In the genomic region with DNA sequence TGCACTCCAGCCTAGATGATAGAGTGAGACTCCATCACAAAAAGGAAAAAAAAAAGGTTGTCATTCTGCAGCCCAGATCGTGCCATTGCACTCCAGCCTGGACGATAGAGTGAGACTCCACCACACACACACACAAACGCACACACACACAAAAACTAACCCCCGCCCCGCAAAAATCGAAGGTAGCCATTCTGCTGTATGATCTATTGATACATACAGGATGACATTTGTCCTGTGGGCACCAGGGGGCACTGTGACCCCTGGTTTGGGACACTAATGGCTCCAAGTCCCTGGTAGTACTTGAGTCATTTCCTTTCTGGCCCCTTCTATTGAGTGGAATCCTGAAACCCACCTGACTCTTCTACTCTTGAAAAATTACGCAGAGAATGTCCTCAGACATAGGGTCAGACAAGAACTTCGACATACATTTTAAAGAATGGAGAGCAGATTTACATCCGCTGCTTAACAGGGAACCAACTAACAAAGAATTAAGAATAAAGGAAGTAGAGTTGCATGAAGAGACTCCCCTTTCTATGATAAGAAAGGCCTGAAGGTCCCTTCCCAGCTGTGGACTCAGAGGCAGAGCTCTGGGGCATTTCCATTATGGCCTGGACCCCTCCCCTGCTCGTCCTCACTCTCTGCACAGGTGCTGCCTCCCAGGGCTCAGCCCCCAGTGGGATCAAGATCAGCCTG, we compare ENCODE assay signal across 8 cellular contexts. TPM values are rescaled to one million over a fixed set of nuclear protein-coding genes. Genes with fewer than 3 reads are reported as not detected.
DNase-seq lines count a peak whose midpoint lies in the region; ATAC-seq and TF ChIP-seq lines count a peak whose summit lies in the region.

No MANE protein-coding gene starts in this region.

- no peak overlapping the region for H3K4me3 Mint-ChIP-seq in progenitor cell of endocrine pancreas (ENCODE audit: low read depth)

- H3K4me3 ChIP-seq in fibroblast of villous mesenchyme (ENCODE audit: low read depth, low read length): no peak overlapping the region

- no peak for ATAC-seq in HG03095 (IDR thresholded peaks at IDR 0.05; ENCODE audit: unreplicated experiment)

- peaks cover 65% of the 10 kb centered on the region for H3K27me3 Mint-ChIP-seq in progenitor cell of endocrine pancreas

- DNase-seq in AML-193 (lab: John Stamatoyannopoulos, UW) (peak; percentile 6 to 22), GM13977 (ENCODE audit: low spot score) (peak; percentile 55), NOMO-1 (lab: John Stamatoyannopoulos, UW; ENCODE audit: unreplicated experiment in 2 of 2) (peak; percentile 27 to 43), activated T-cell treated with anti-CD3 and anti-CD28 coated beads for 48 hours (ENCODE audit: low read depth) (peak; percentile 48), fibroblast of villous mesenchyme (ENCODE audit: low read depth) (peak; percentile 51), progenitor cell of endocrine pancreas (ENCODE audit: low spot score, unreplicated experiment) (no peak), GOT3 (lab: John Stamatoyannopoulos, UW) (no peak)

- H3K36me3 Mint-ChIP-seq in progenitor cell of endocrine pancreas (ENCODE audit: insufficient read depth): no peaks in the 10 kb centered on the region

- TF ChIP-seq CTCF in GM13977 (IDR thresholded peaks at IDR 0.05; ENCODE audit: extremely low read depth, insufficient read depth, missing control alignments) (peak; percentile 28), fibroblast of villous mesenchyme (IDR thresholded peaks at IDR 0.05; ENCODE audit: insufficient read depth, low read depth, low read length) (peak; percentile 77), progenitor cell of endocrine pancreas (IDR thresholded peaks at IDR 0.05; ENCODE audit: unreplicated experiment) (peak; percentile 71)

- no peaks in the 10 kb centered on the region for H3K4me1 Mint-ChIP-seq in progenitor cell of endocrine pancreas (ENCODE audit: low read depth)

- in situ Hi-C loops in GM13977 (cut with MboI; ENCODE audit: low pct_unique_long_range_greater_than_20kb, low sequenced_read_pairs, unreplicated experiment): no loop called here

- H3K27ac Mint-ChIP-seq in progenitor cell of endocrine pancreas: no peak overlapping the region

- H3K9me3 Mint-ChIP-seq in progenitor cell of endocrine pancreas (ENCODE audit: low read depth): no peaks in the 10 kb centered on the region

RNA-seq across cellular contexts. Expression of gene PRAME, which starts 35.0 kb away (rescaled TPM):
- total RNA-seq in fibroblast of villous mesenchyme (0.43 and 0.97 TPM in 2 replicates), progenitor cell of endocrine pancreas (not detected in 2 replicates)

RNA-seq across cellular contexts. Expression of gene GGTLC2, which starts 50.3 kb away (rescaled TPM):
- total RNA-seq in fibroblast of villous mesenchyme (not detected in 2 replicates), progenitor cell of endocrine pancreas (not detected in 2 replicates)

Comparison
In these comparisons a context has a peak if more than half of its experiments do, and no peak if none do; other contexts are left out.
1. DNase-seq: peak in AML-193 (2 of 2), GM13977 (single experiment), NOMO-1 (2 of 2), activated T-cell treated with anti-CD3 and anti-CD28 coated beads for 48 hours (single experiment) and fibroblast of villous mesenchyme (single experiment); none in progenitor cell of endocrine pancreas (single experiment) and GOT3 (single experiment).
2. Peak in every context shown above with its lines, with median percentiles within 50 percentile points of each other: CTCF ChIP-seq.